9 cellular contexts compared by ENCODE assay signal in the genomic region with DNA sequence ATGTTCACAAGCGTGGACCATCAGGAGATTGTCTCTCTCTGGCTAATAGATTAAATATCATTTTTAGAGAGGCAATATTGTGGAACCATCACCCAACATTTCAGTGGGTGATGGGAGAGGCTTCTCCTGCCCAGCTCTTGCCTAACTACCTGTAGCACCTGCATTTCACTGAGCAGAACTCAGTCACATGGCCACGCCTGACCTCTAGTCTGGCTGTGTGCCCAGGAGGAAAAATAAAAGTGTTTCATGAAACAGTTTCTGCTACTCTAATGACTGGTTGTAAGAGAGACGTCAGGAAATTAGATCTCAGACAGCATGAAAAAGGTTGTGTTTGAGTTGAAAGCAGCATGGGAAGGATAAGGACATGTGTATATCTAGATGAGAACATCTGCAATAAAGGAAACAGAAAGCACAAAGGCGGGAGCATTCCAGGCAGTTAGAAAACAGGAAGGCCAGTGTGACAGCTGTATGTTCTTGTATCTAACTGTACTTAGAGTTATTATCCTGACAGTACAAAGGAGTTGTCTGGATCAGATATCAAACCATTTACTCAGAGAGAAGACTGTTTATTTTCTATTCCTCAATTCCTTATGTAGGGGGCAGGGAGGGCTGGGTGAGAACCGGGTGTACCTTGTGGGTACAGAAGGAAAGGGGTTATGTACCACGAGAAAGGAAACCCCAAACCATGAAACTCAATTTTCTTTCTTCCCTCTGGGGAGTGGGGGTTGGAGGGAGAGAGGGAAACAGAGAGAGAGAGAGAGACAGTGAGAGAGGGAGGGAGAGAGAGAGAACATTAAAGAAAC.
DNase-seq lines count a peak whose midpoint lies in the region; ATAC-seq and TF ChIP-seq lines count a peak whose summit lies in the region.
"Had no signal": no experiment of that assay in that cellular context is flagged by ENCODE, and none has a peak within 500 bp of the region (broad histone marks: within the 10 kb centered on the region; RNA-seq: fewer than 3 reads in every experiment).

No MANE protein-coding gene starts in this region.

- H3K36me3 ChIP-seq in RWPE2 (ENCODE audit: low read depth) = no peaks in the 10 kb centered on the region
- no peaks in the 10 kb centered on the region for H3K36me3 ChIP-seq in kidney epithelial cell (ENCODE audit: control insufficient read depth, insufficient read depth, low read length)

- no peak overlapping the region for H3K4me3 ChIP-seq in RWPE2 (ENCODE audit: severe bottlenecking)
- no peak overlapping the region for H3K4me3 ChIP-seq in kidney epithelial cell (ENCODE audit: low read depth, low read length)

- no peaks in the 10 kb centered on the region for H3K9me3 ChIP-seq in RWPE2 (ENCODE audit: severe bottlenecking)

- peaks cover 8% of the 10 kb centered on the region for H3K4me1 ChIP-seq in RWPE2 (ENCODE audit: insufficient read depth, poor library complexity, severe bottlenecking)

- H3K27ac ChIP-seq in RWPE2 (ENCODE audit: poor library complexity, severe bottlenecking) = no peak overlapping the region

- TF ChIP-seq CTCF in RWPE2 (IDR thresholded peaks at IDR 0.05; ENCODE audit: poor library complexity, severe bottlenecking) = no peak
- no peak for TF ChIP-seq CTCF in kidney epithelial cell (IDR thresholded peaks at IDR 0.05; ENCODE audit: insufficient read depth, low read length, poor library complexity, severe bottlenecking)

- ATAC-seq in RWPE2 (ENCODE audit: low read depth) (peak; percentile 68), GM21447 (IDR thresholded peaks at IDR 0.05; ENCODE audit: unreplicated experiment) (no peak), GM19328 (IDR thresholded peaks at IDR 0.05; ENCODE audit: unreplicated experiment) (no peak), GM19324 (IDR thresholded peaks at IDR 0.05; ENCODE audit: low FRiP score, unreplicated experiment) (no peak)

- DNase-seq in COR-L47 (lab: John Stamatoyannopoulos, UW) (peak; percentile 85), NCI-H1105 treated with DMSO at 0.1 percent for 48 hours (lab: John Stamatoyannopoulos, UW) (peak; percentile 95), RWPE2 (ENCODE audit: low spot score) (no peak), kidney epithelial cell (ENCODE audit: low read depth) (peak; percentile 14), T-helper 9 cell (no peak)
- DNase-seq: amniotic stem cell had no signal

- H3K27me3 ChIP-seq in RWPE2 (ENCODE audit: insufficient read depth, poor library complexity, severe bottlenecking) (no peaks in the 10 kb centered on the region), kidney epithelial cell (ENCODE audit: control insufficient read depth, insufficient read depth, low read length) (no peaks in the 10 kb centered on the region)

Comparison
In these comparisons a context has a peak if more than half of its experiments do, and no peak if none do; other contexts are left out.
1. DNase-seq: peak in COR-L47 (single experiment), NCI-H1105 treated with DMSO at 0.1 percent for 48 hours (single experiment) and kidney epithelial cell (single experiment); none in RWPE2 (single experiment) and T-helper 9 cell (single experiment).